In genomic region chrX:115624916-115625315, GRCh38 we compare ENCODE assay signal across 18 cellular contexts.
DNase-seq lines count a peak whose midpoint lies in the region; ATAC-seq, FAIRE-seq and TF ChIP-seq lines count a peak whose summit lies in the region.
"Had no signal": no experiment of that assay in that cellular context is flagged by ENCODE, and none has a peak within 500 bp of the region (broad histone marks: within the 10 kb centered on the region; RNA-seq: fewer than 3 reads in every experiment).

No MANE protein-coding gene starts in this region.

- H3K4me3 ChIP-seq in left ventricle myocardium inferior (no peak overlapping the region), endothelial cell of umbilical vein (replicated peaks in 1 of 3; ENCODE audit: insufficient read depth in 1 of 3, low read depth in 1 of 3, low read length in 3 of 3) (no peak overlapping the region), pancreas (no peak overlapping the region), aorta (ENCODE audit: low read length in 2 of 2) (no peak overlapping the region)
- H3K4me3 ChIP-seq: ovary, PC-9 had no signal

- POLR2A ChIA-PET in endothelial cell of umbilical vein (lab: Charles Lee), result no interaction called here
- POLR2A ChIA-PET in activated CD4-positive, alpha-beta memory T cell treated with anti-CD3 and anti-CD28 coated beads, Interleukin-2, amount 10 ng/mL, durations not matched to agents 7 days and 5 days (lab: Charles Lee), result no interaction called here

- H3K9me3 ChIP-seq in left ventricle myocardium inferior (replicated peaks) (no peaks in the 10 kb centered on the region), endothelial cell of umbilical vein (replicated peaks; ENCODE audit: control insufficient read depth, insufficient read depth, low read length) (no peaks in the 10 kb centered on the region), pancreas (no peaks in the 10 kb centered on the region), aorta (ENCODE audit: control insufficient read depth, low read length) (no peaks in the 10 kb centered on the region)
- H3K9me3 ChIP-seq: ovary had no signal

- no peak overlapping the region for H3K27ac Mint-ChIP-seq in activated CD4-positive, alpha-beta memory T cell treated with anti-CD3 and anti-CD28 coated beads, Interleukin-2, amount 10 ng/mL, durations not matched to agents 7 days and 5 days
- H3K27ac Mint-ChIP-seq: activated CD8-positive, alpha-beta memory T cell treated with anti-CD3 and anti-CD28 coated beads, Interleukin-2, amount 10 ng/mL, durations not matched to agents 7 days and 5 days; activated naive CD8-positive, alpha-beta T cell treated with anti-CD3 and anti-CD28 coated beads, Interleukin-2, amount 50 U/mL, for 24 hours had no signal

- no peaks in the 10 kb centered on the region for H3K4me1 Mint-ChIP-seq in activated CD4-positive, alpha-beta memory T cell treated with anti-CD3 and anti-CD28 coated beads, Interleukin-2, amount 10 ng/mL, durations not matched to agents 7 days and 5 days
- H3K4me1 Mint-ChIP-seq: activated CD8-positive, alpha-beta memory T cell treated with anti-CD3 and anti-CD28 coated beads, Interleukin-2, amount 10 ng/mL, durations not matched to agents 7 days and 5 days; activated naive CD8-positive, alpha-beta T cell treated with anti-CD3 and anti-CD28 coated beads, Interleukin-2, amount 50 U/mL, for 24 hours had no signal

- no peak for ATAC-seq in Right ventricle myocardium inferior
- no peak for ATAC-seq in pancreas
- ATAC-seq in aorta (ENCODE audit: low FRiP score), result no peak
- ATAC-seq: activated CD8-positive, alpha-beta memory T cell treated with anti-CD3 and anti-CD28 coated beads, Interleukin-2, amount 10 ng/mL, durations not matched to agents 7 days and 5 days; activated naive CD8-positive, alpha-beta T cell treated with anti-CD3 and anti-CD28 coated beads, Interleukin-2, amount 50 U/mL, for 24 hours had no signal

- dilution Hi-C loops in endothelial cell of umbilical vein (cut with MboI; ENCODE audit: extremely low pct_ligation_motif_present, low sequenced_read_pairs), result no loop called here

- DNase-seq in left ventricle myocardium inferior, result no peak
- no peak for DNase-seq in Right ventricle myocardium inferior (ENCODE audit: missing footprints)
- no peak for DNase-seq in endothelial cell of umbilical vein (ENCODE audit: low read depth, low spot score)
- DNase-seq in pancreas, result no peak
- DNase-seq in activated CD4-positive, alpha-beta memory T cell treated with anti-CD3 and anti-CD28 coated beads, Interleukin-2, amount 10 ng/mL, durations not matched to agents 7 days and 5 days, result no peak
- DNase-seq in globus pallidus (ENCODE audit: low spot score), result no peak
- DNase-seq in aorta, result no peak
- no peak for DNase-seq in SHP77 (lab: John Stamatoyannopoulos, UW)
- DNase-seq: activated CD4-positive, alpha-beta T cell treated with anti-CD3 and anti-CD28 coated beads for 1 hour; activated CD8-positive, alpha-beta memory T cell treated with anti-CD3 and anti-CD28 coated beads, Interleukin-2, amount 10 ng/mL, durations not matched to agents 7 days and 5 days; activated naive CD8-positive, alpha-beta T cell treated with anti-CD3 and anti-CD28 coated beads, Interleukin-2, amount 50 U/mL, for 24 hours; cerebellar nuclear complex; left ventricle myocardium superior; NCI-H1417 treated with DMSO at 0.1 percent for 48 hours; NCI-H82; PC-9 had no signal

- H3K9me1 ChIP-seq in endothelial cell of umbilical vein (replicated peaks; ENCODE audit: control insufficient read depth, extremely low read depth, insufficient read depth, low read length), result no peaks in the 10 kb centered on the region

- TF ChIP-seq POLR2A in endothelial cell of umbilical vein (IDR thresholded peaks at IDR 0.05; ENCODE audit: low read depth, low read length), result no peak

- no peak overlapping the region for H3K4me3 Mint-ChIP-seq in activated CD4-positive, alpha-beta memory T cell treated with anti-CD3 and anti-CD28 coated beads, Interleukin-2, amount 10 ng/mL, durations not matched to agents 7 days and 5 days
- H3K4me3 Mint-ChIP-seq: activated CD8-positive, alpha-beta memory T cell treated with anti-CD3 and anti-CD28 coated beads, Interleukin-2, amount 10 ng/mL, durations not matched to agents 7 days and 5 days; activated naive CD8-positive, alpha-beta T cell treated with anti-CD3 and anti-CD28 coated beads, Interleukin-2, amount 50 U/mL, for 24 hours had no signal

- H3K27ac ChIP-seq in left ventricle myocardium inferior (replicated peaks) (peak overlapping the region; percentile 71), endothelial cell of umbilical vein (ENCODE audit: insufficient read depth, low read depth, low read length) (no peak overlapping the region), pancreas (no peak overlapping the region), aorta (ENCODE audit: low read depth in 1 of 2, low read length in 2 of 2) (peak overlapping the region in 1 of 2 donors; percentile 57)
- H3K27ac ChIP-seq: C4-2B, PC-9 had no signal

- peaks cover 68% of the 10 kb centered on the region for H3K4me1 ChIP-seq in left ventricle myocardium inferior
- peaks cover 3% of the 10 kb centered on the region for H3K4me1 ChIP-seq in endothelial cell of umbilical vein (ENCODE audit: control insufficient read depth, extremely low read depth, insufficient read depth, low read length)
- H3K4me1 ChIP-seq in pancreas, result no peaks in the 10 kb centered on the region
- peaks cover 0 to 3% of the 10 kb centered on the region in 2 donors for H3K4me1 ChIP-seq in aorta (ENCODE audit: control insufficient read depth in 1 of 2, insufficient read depth in 2 of 2, low read length in 2 of 2)

- H3K36me3 ChIP-seq in left ventricle myocardium inferior (peaks cover 9% of the 10 kb centered on the region), endothelial cell of umbilical vein (ENCODE audit: control insufficient read depth in 2 of 2, extremely low read depth in 1 of 2, insufficient read depth in 2 of 2, low read length in 2 of 2) (peaks cover 0 to 14% of the 10 kb centered on the region in 2 experiments), pancreas (no peaks in the 10 kb centered on the region), aorta (ENCODE audit: control insufficient read depth in 1 of 2, insufficient read depth in 2 of 2, low read length in 1 of 2) (no peaks in the 10 kb centered on the region)
- H3K36me3 ChIP-seq: ovary had no signal

- H3K9me3 Mint-ChIP-seq in activated CD4-positive, alpha-beta memory T cell treated with anti-CD3 and anti-CD28 coated beads, Interleukin-2, amount 10 ng/mL, durations not matched to agents 7 days and 5 days, result no peaks in the 10 kb centered on the region
- H3K9me3 Mint-ChIP-seq: activated naive CD8-positive, alpha-beta T cell treated with anti-CD3 and anti-CD28 coated beads, Interleukin-2, amount 50 U/mL, for 24 hours had no signal

- TSS peak; percentile 6 for BruUV-seq in endothelial cell of umbilical vein (replicated peaks; lab: Mats Ljungman, UMichigan)

- no peaks in the 10 kb centered on the region for H3K27me3 Mint-ChIP-seq in activated CD4-positive, alpha-beta memory T cell treated with anti-CD3 and anti-CD28 coated beads, Interleukin-2, amount 10 ng/mL, durations not matched to agents 7 days and 5 days
- H3K27me3 Mint-ChIP-seq: activated CD8-positive, alpha-beta memory T cell treated with anti-CD3 and anti-CD28 coated beads, Interleukin-2, amount 10 ng/mL, durations not matched to agents 7 days and 5 days; activated naive CD8-positive, alpha-beta T cell treated with anti-CD3 and anti-CD28 coated beads, Interleukin-2, amount 50 U/mL, for 24 hours had no signal

- CTCF ChIA-PET in endothelial cell of umbilical vein (lab: Charles Lee), result interaction anchor here (1.9 kb wide), 1 partner anchor 295 kb away, joined by 7 read pairs; no protein-coding TSS in a partner anchor
- CTCF ChIA-PET in activated CD4-positive, alpha-beta memory T cell treated with anti-CD3 and anti-CD28 coated beads, Interleukin-2, amount 10 ng/mL, durations not matched to agents 7 days and 5 days (lab: Charles Lee), result no interaction called here

- TF ChIP-seq CTCF in left ventricle myocardium inferior (IDR thresholded peaks at IDR 0.05; ENCODE audit: borderline replicate concordance) (no peak), endothelial cell of umbilical vein (IDR thresholded peaks at IDR 0.05; ENCODE audit: extremely low read depth in 1 of 2, insufficient read depth in 1 of 2, low read depth in 1 of 2, low read length in 2 of 2) (no peak), pancreas (IDR thresholded peaks at IDR 0.05) (no peak)

- H3K9ac ChIP-seq in endothelial cell of umbilical vein (replicated peaks; ENCODE audit: extremely low read depth, insufficient read depth, low read length), result no peak overlapping the region

- intact Hi-C loops in left ventricle myocardium inferior (cut with micrococcal nuclease) (no loop called here), Right ventricle myocardium inferior (cut with DNase I) (loop anchor here (5.0 kb wide), 1 partner anchor 63 kb away; the partner anchor contains the start of gene PLS3), endothelial cell of umbilical vein (cut with micrococcal nuclease) (no loop called here), pancreas (cut with DNase I) (no loop called here), aorta (cut with DNase I) (no loop called here)

- no peaks in the 10 kb centered on the region for H4K20me1 ChIP-seq in endothelial cell of umbilical vein (replicated peaks; ENCODE audit: control insufficient read depth, extremely low read depth, insufficient read depth, low read length)

- FAIRE-seq in endothelial cell of umbilical vein (lab: Jason Lieb, UNC) (no peak), pancreas (lab: Jason Lieb, UNC) (peak; percentile 63)

- H3K36me3 Mint-ChIP-seq in activated CD4-positive, alpha-beta memory T cell treated with anti-CD3 and anti-CD28 coated beads, Interleukin-2, amount 10 ng/mL, durations not matched to agents 7 days and 5 days (ENCODE audit: low read depth), result no peaks in the 10 kb centered on the region
- H3K36me3 Mint-ChIP-seq: activated CD8-positive, alpha-beta memory T cell treated with anti-CD3 and anti-CD28 coated beads, Interleukin-2, amount 10 ng/mL, durations not matched to agents 7 days and 5 days had no signal

- no peak overlapping the region for H3K4me2 ChIP-seq in endothelial cell of umbilical vein (ENCODE audit: insufficient read depth, low read length)
- H3K4me2 ChIP-seq: PC-9 had no signal

- no peak overlapping the region for H2AFZ ChIP-seq in endothelial cell of umbilical vein (ENCODE audit: low read depth, low read length)
- H2AFZ ChIP-seq: PC-9 had no signal

- H3K79me2 ChIP-seq in endothelial cell of umbilical vein (ENCODE audit: control insufficient read depth, insufficient read depth, low read length), result peaks cover 60% of the 10 kb centered on the region

- H3K27me3 ChIP-seq in left ventricle myocardium inferior (ENCODE audit: low read depth) (no peaks in the 10 kb centered on the region), endothelial cell of umbilical vein (ENCODE audit: control insufficient read depth in 2 of 2, insufficient read depth in 2 of 2, low read length in 2 of 2) (no peaks in the 10 kb centered on the region), pancreas (peaks cover 0 to 13% (median 0%) of the 10 kb centered on the region in 4 donors), aorta (ENCODE audit: control insufficient read depth in 1 of 2, insufficient read depth in 2 of 2, low read length in 1 of 2) (no peaks in the 10 kb centered on the region)
- H3K27me3 ChIP-seq: ovary had no signal

- WGBS in pancreas, 2 donors, result 85 to 86% methylated on average over 1 of the region's 1 CpG
- WGBS in aorta, 2 donors, result 32 to 54% methylated on average over 1 of the region's 1 CpG
